22 cellular contexts compared by ENCODE assay signal in the genomic region with DNA sequence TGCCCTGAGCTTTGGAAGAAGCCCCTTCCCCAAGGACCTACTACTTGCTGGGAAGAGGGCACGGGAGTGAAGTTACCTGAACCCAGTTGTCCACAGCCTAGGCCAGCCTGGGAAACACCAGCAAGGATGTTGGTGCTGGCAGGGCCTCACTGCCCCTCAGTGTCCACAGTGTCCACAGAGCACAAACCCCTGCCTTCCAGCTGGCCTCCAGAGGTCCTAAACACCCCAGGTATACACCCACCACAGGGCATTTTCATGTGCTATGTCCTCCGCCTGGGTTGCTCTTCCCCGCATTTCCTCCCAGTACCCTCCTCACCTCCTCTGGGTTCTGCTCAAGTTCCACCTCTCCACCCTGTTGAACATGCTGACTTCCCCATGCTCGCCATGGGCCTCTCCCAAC.
"Had no signal": no experiment of that assay in that cellular context is flagged by ENCODE, and none has a peak within 500 bp of the region (broad histone marks: within the 10 kb centered on the region; RNA-seq: fewer than 3 reads in every experiment).

No MANE protein-coding gene starts in this region.

- H3K27me3 Mint-ChIP-seq: dendritic cell treated with granulocyte-macrophage colony-stimulating factor and Interleukin-4, amounts not matched to agents 40 ng/mL and 50 ng/mL, for 4 days; effector memory CD8-positive, alpha-beta T cell; naive B cell; stimulated activated memory B cell treated with anti-CD40 and anti-IgM and Interleukin-4, amounts not matched to agents 10 μg/mL and 1 μg/mL and 100 μg/mL, for 72 hours; stimulated activated naive CD8-positive, alpha-beta T cell treated with anti-CD3 and anti-CD28 coated beads, Interleukin-15, Interleukin-2, amounts not matched to agents 100 ng/mL and 50 ng/mL, for 24 hours had no signal

- H3K4me3 Mint-ChIP-seq: dendritic cell treated with granulocyte-macrophage colony-stimulating factor and Interleukin-4, amounts not matched to agents 40 ng/mL and 50 ng/mL, for 4 days; effector memory CD8-positive, alpha-beta T cell; stimulated activated memory B cell treated with anti-CD40 and anti-IgM and Interleukin-4, amounts not matched to agents 10 μg/mL and 1 μg/mL and 100 μg/mL, for 72 hours; stimulated activated naive CD8-positive, alpha-beta T cell treated with anti-CD3 and anti-CD28 coated beads, Interleukin-15, Interleukin-2, amounts not matched to agents 100 ng/mL and 50 ng/mL, for 24 hours had no signal

- H3K27me3 ChIP-seq: esophagus squamous epithelium, gastroesophageal sphincter, left lung, ovary, right lobe of liver, tibial artery, upper lobe of right lung, vagina had no signal

- FAIRE-seq: colon had no signal

- H3K27ac Mint-ChIP-seq: dendritic cell treated with granulocyte-macrophage colony-stimulating factor and Interleukin-4, amounts not matched to agents 40 ng/mL and 50 ng/mL, for 4 days; effector memory CD8-positive, alpha-beta T cell; stimulated activated memory B cell treated with anti-CD40 and anti-IgM and Interleukin-4, amounts not matched to agents 10 μg/mL and 1 μg/mL and 100 μg/mL, for 72 hours; stimulated activated naive CD8-positive, alpha-beta T cell treated with anti-CD3 and anti-CD28 coated beads, Interleukin-15, Interleukin-2, amounts not matched to agents 100 ng/mL and 50 ng/mL, for 24 hours had no signal

- DNase-seq: effector memory CD8-positive, alpha-beta T cell; esophagus squamous epithelium; foreskin fibroblast; glutamatergic neuron; islet precursor cell; left lung; mesenchymal stem cell; naive B cell; nucleus accumbens; ovary; right lobe of liver; stimulated activated CD4-positive, alpha-beta T cell treated with anti-CD3 and anti-CD28 coated beads, Interleukin-1b, Interleukin-23, amount 100 ng/mL, for 48 hours; stimulated activated CD4-positive, alpha-beta T cell treated with anti-CD3 and anti-CD28 coated beads, Interleukin-4, amount 100 ng/mL, for 24 hours; tibial artery; upper lobe of right lung had no signal

- H3K9me3 Mint-ChIP-seq: dendritic cell treated with granulocyte-macrophage colony-stimulating factor and Interleukin-4, amounts not matched to agents 40 ng/mL and 50 ng/mL, for 4 days; effector memory CD8-positive, alpha-beta T cell; naive B cell; stimulated activated memory B cell treated with anti-CD40 and anti-IgM and Interleukin-4, amounts not matched to agents 10 μg/mL and 1 μg/mL and 100 μg/mL, for 72 hours; stimulated activated naive CD8-positive, alpha-beta T cell treated with anti-CD3 and anti-CD28 coated beads, Interleukin-15, Interleukin-2, amounts not matched to agents 100 ng/mL and 50 ng/mL, for 24 hours had no signal

- H3K4me3 ChIP-seq: esophagus squamous epithelium, gastroesophageal sphincter, left lung, lung, ovary, right lobe of liver, tibial artery, upper lobe of right lung, vagina had no signal

- ATAC-seq: effector memory CD8-positive, alpha-beta T cell; gastroesophageal sphincter; left lung; right lobe of liver; stimulated activated memory B cell treated with anti-CD40 and anti-IgM and Interleukin-4, amounts not matched to agents 10 μg/mL and 1 μg/mL and 100 μg/mL, for 72 hours; upper lobe of right lung had no signal

- H3K27ac ChIP-seq: gastroesophageal sphincter, left lung, ovary, right lobe of liver, tibial artery, upper lobe of right lung had no signal

- H3K36me3 ChIP-seq: esophagus squamous epithelium, gastroesophageal sphincter, left lung, ovary, right lobe of liver, tibial artery, upper lobe of right lung, vagina had no signal

- H3K36me3 Mint-ChIP-seq: naive B cell; stimulated activated memory B cell treated with anti-CD40 and anti-IgM and Interleukin-4, amounts not matched to agents 10 μg/mL and 1 μg/mL and 100 μg/mL, for 72 hours had no signal

- H3K9me3 ChIP-seq: esophagus squamous epithelium, gastroesophageal sphincter, left lung, ovary, right lobe of liver, tibial artery, upper lobe of right lung, vagina had no signal
